Comparison of ENCODE assay signal across 8 cellular contexts in genomic region chr4:55397024-55397520, GRCh38. TPM values are rescaled to one million over a fixed set of nuclear protein-coding genes. Genes with fewer than 3 reads are reported as not detected.
DNase-seq lines count a peak whose midpoint lies in the region; ATAC-seq and TF ChIP-seq lines count a peak whose summit lies in the region.

No MANE protein-coding gene starts in this region.

- peak overlapping the region; percentile 77 for H3K4me2 ChIP-seq in fibroblast of lung (ENCODE audit: extremely low read depth, insufficient read depth, low read length)

- no peak for TF ChIP-seq CTCF in fibroblast of lung (conservative IDR thresholded peaks at IDR 0.05 in 1 of 2, IDR thresholded peaks at IDR 0.05 in 1 of 2; ENCODE audit: low read depth in 1 of 2, low read length in 2 of 2)
- TF ChIP-seq CTCF in progenitor cell of endocrine pancreas (IDR thresholded peaks at IDR 0.05; ENCODE audit: unreplicated experiment), result no peak
- no peak for TF ChIP-seq CTCF in GM20000 (IDR thresholded peaks at IDR 0.05; ENCODE audit: extremely low read depth, missing control alignments)

- H3K4me1 Mint-ChIP-seq in T-helper 2 cell treated with Interferon-gamma antibody and Interleukin-4, amounts not matched to agents 5 μg/mL and 100 μg/mL, for 36 hours (ENCODE audit: low read depth), result peaks cover 35% of the 10 kb centered on the region
- H3K4me1 Mint-ChIP-seq in T-helper 17 cell (peaks cover 42% of the 10 kb centered on the region), progenitor cell of endocrine pancreas (ENCODE audit: low read depth) (peaks cover 25% of the 10 kb centered on the region)

- H3K27me3 Mint-ChIP-seq in T-helper 2 cell treated with Interferon-gamma antibody and Interleukin-4, amounts not matched to agents 5 μg/mL and 100 μg/mL, for 36 hours (ENCODE audit: low read depth), result no peaks in the 10 kb centered on the region
- H3K27me3 Mint-ChIP-seq in T-helper 17 cell, result no peaks in the 10 kb centered on the region
- peaks cover 6% of the 10 kb centered on the region for H3K27me3 Mint-ChIP-seq in progenitor cell of endocrine pancreas

- H3K4me3 ChIP-seq in fibroblast of lung (replicated peaks in 1 of 4; ENCODE audit: control extremely low read depth in 1 of 4, insufficient read depth in 1 of 4, low read depth in 3 of 4, low read length in 4 of 4), result peak overlapping the region; percentile 60 to 98 (median 90)

- no peaks in the 10 kb centered on the region for H3K9me3 Mint-ChIP-seq in T-helper 2 cell treated with Interferon-gamma antibody and Interleukin-4, amounts not matched to agents 5 μg/mL and 100 μg/mL, for 36 hours
- H3K9me3 Mint-ChIP-seq in progenitor cell of endocrine pancreas (ENCODE audit: low read depth), result no peaks in the 10 kb centered on the region

- peak overlapping the region; percentile 88 for H3K27ac Mint-ChIP-seq in T-helper 2 cell treated with Interferon-gamma antibody and Interleukin-4, amounts not matched to agents 5 μg/mL and 100 μg/mL, for 36 hours
- peak overlapping the region; percentile 94 for H3K27ac Mint-ChIP-seq in T-helper 17 cell
- H3K27ac Mint-ChIP-seq in progenitor cell of endocrine pancreas, result peak overlapping the region; percentile 88

- peaks cover 8% of the 10 kb centered on the region for H3K4me1 ChIP-seq in fibroblast of lung (ENCODE audit: control insufficient read depth, extremely low read depth, insufficient read depth, low read length)

- peak overlapping the region; percentile 98 for H3K9ac ChIP-seq in fibroblast of lung (ENCODE audit: insufficient read depth, low read length)

- no peak for DNase-seq in T-helper 2 cell treated with Interferon-gamma antibody and Interleukin-4, amounts not matched to agents 5 μg/mL and 100 μg/mL, for 36 hours (ENCODE audit: low spot score)
- DNase-seq in T-helper 2 cell (no peak), T-helper 17 cell (no peak), fibroblast of lung (ENCODE audit: low read depth in 2 of 2) (no peak), progenitor cell of endocrine pancreas (ENCODE audit: low spot score, unreplicated experiment) (no peak), GM20000 (ENCODE audit: low spot score) (no peak)
- DNase-seq in stimulated activated naive CD4-positive, alpha-beta T cell treated with Interleukin-2 at 50 U/mL for 16 hours (lab: John Stamatoyannopoulos, UW), result no peak
- no peak for DNase-seq in activated CD4-positive, alpha-beta T cell treated with anti-CD3 and anti-CD28 coated beads for 48 hours

- ATAC-seq in T-helper 17 cell, result no peak

- H4K20me1 ChIP-seq in fibroblast of lung (ENCODE audit: control insufficient read depth, extremely low read depth, insufficient read depth, low read length), result peaks cover 2% of the 10 kb centered on the region

- H3K4me3 Mint-ChIP-seq in T-helper 2 cell treated with Interferon-gamma antibody and Interleukin-4, amounts not matched to agents 5 μg/mL and 100 μg/mL, for 36 hours, result peak overlapping the region; percentile 95
- H3K4me3 Mint-ChIP-seq in T-helper 17 cell, result peak overlapping the region; percentile 100
- H3K4me3 Mint-ChIP-seq in progenitor cell of endocrine pancreas (ENCODE audit: low read depth), result peak overlapping the region; percentile 84

- peaks cover 6% of the 10 kb centered on the region for H3K36me3 ChIP-seq in fibroblast of lung (ENCODE audit: control insufficient read depth, insufficient read depth, low read length)

- H3K27ac ChIP-seq in fibroblast of lung (ENCODE audit: insufficient read depth, low read length), result peak overlapping the region; percentile 96

- no peak overlapping the region for H2AFZ ChIP-seq in fibroblast of lung (ENCODE audit: low read length)

- peaks cover 58% of the 10 kb centered on the region for H3K79me2 ChIP-seq in fibroblast of lung (ENCODE audit: control insufficient read depth, insufficient read depth, low read length)

- no peaks in the 10 kb centered on the region for H3K27me3 ChIP-seq in fibroblast of lung (ENCODE audit: control insufficient read depth, insufficient read depth, low read length)

- no peaks in the 10 kb centered on the region for H3K9me3 ChIP-seq in T-helper 17 cell (ENCODE audit: control insufficient read depth, low read length, poor library complexity, severe bottlenecking)
- H3K9me3 ChIP-seq in fibroblast of lung (ENCODE audit: control insufficient read depth, insufficient read depth, low read depth, low read length), result no peaks in the 10 kb centered on the region

- peaks cover 24% of the 10 kb centered on the region for H3K36me3 Mint-ChIP-seq in T-helper 2 cell treated with Interferon-gamma antibody and Interleukin-4, amounts not matched to agents 5 μg/mL and 100 μg/mL, for 36 hours (ENCODE audit: low read depth)
- H3K36me3 Mint-ChIP-seq in T-helper 17 cell (ENCODE audit: low read depth) (peaks cover 8% of the 10 kb centered on the region), progenitor cell of endocrine pancreas (ENCODE audit: insufficient read depth) (peaks cover 13% of the 10 kb centered on the region)

RNA-seq across cellular contexts. Expression of gene TMEM165, which starts 1.3 kb away (rescaled TPM):
- 10 to 100 TPM; 49.7 to 58.8 TPM for total RNA-seq in T-helper 17 cell
- 98.9 and 108 TPM in 2 replicates for total RNA-seq in fibroblast of lung
- 103 and 183 TPM in 2 replicates for polyA plus RNA-seq in fibroblast of lung
- polyA plus RNA-seq in fibroblast of lung (2012), result 71.1 and 102 TPM in 2 replicates
- polyA minus RNA-seq in fibroblast of lung (ENCODE audit: low replicate concordance), result 137 and 166 TPM in 2 replicates
- total RNA-seq in progenitor cell of endocrine pancreas, result 65.7 and 73.4 TPM in 2 replicates

RNA-seq across cellular contexts. Expression of gene SRD5A3, which starts 51.0 kb away (rescaled TPM):
- total RNA-seq in T-helper 17 cell (1 to 10 TPM; 1.8 to 2.6 TPM), fibroblast of lung (4.6 and 5.0 TPM in 2 replicates), progenitor cell of endocrine pancreas (12.1 and 13.2 TPM in 2 replicates)
- 12.3 and 14.3 TPM in 2 replicates for polyA plus RNA-seq in fibroblast of lung
- 12.6 and 15.7 TPM in 2 replicates for polyA plus RNA-seq in fibroblast of lung (2012)
- 22.0 and 22.2 TPM in 2 replicates for polyA minus RNA-seq in fibroblast of lung (ENCODE audit: low replicate concordance)
